13 cellular contexts compared by ENCODE assay signal in genomic region chr11:127919206-127920000, GRCh38.
DNase-seq lines count a peak whose midpoint lies in the region; ATAC-seq and TF ChIP-seq lines count a peak whose summit lies in the region.
"Had no signal": no experiment of that assay in that cellular context is flagged by ENCODE, and none has a peak within 500 bp of the region (broad histone marks: within the 10 kb centered on the region; RNA-seq: fewer than 3 reads in every experiment).

No MANE protein-coding gene starts in this region.

- peaks cover 18 to 24% of the 10 kb centered on the region in 2 donors for H3K9me3 Mint-ChIP-seq in stimulated activated naive CD8-positive, alpha-beta T cell treated with anti-CD3 and anti-CD28 coated beads, Interleukin-15, amount 100 ng/mL, for 72 hours

- H3K4me3 Mint-ChIP-seq in stimulated activated naive CD8-positive, alpha-beta T cell treated with anti-CD3 and anti-CD28 coated beads, Interleukin-15, amount 100 ng/mL, for 72 hours, result no peak overlapping the region
- H3K4me3 Mint-ChIP-seq: naive thymus-derived CD4-positive, alpha-beta T cell had no signal

- H3K4me1 Mint-ChIP-seq in stimulated activated naive CD8-positive, alpha-beta T cell treated with anti-CD3 and anti-CD28 coated beads, Interleukin-15, amount 100 ng/mL, for 72 hours, result peaks cover 8% of the 10 kb centered on the region

- no peak overlapping the region for H3K27ac Mint-ChIP-seq in stimulated activated naive CD8-positive, alpha-beta T cell treated with anti-CD3 and anti-CD28 coated beads, Interleukin-15, amount 100 ng/mL, for 72 hours
- H3K27ac Mint-ChIP-seq: naive thymus-derived CD4-positive, alpha-beta T cell had no signal

- H3K27me3 Mint-ChIP-seq in stimulated activated naive CD8-positive, alpha-beta T cell treated with anti-CD3 and anti-CD28 coated beads, Interleukin-15, amount 100 ng/mL, for 72 hours, result peaks cover 21% of the 10 kb centered on the region

- H3K36me3 ChIP-seq in RWPE2 (ENCODE audit: low read depth), result no peaks in the 10 kb centered on the region
- H3K36me3 ChIP-seq: uterus had no signal

- peak overlapping the region; percentile 95 for H3K27ac ChIP-seq in RWPE2 (ENCODE audit: poor library complexity, severe bottlenecking)
- H3K27ac ChIP-seq: uterus had no signal

- H3K4me3 ChIP-seq in RWPE2 (ENCODE audit: severe bottlenecking), result no peak overlapping the region
- H3K4me3 ChIP-seq: smooth muscle cell, uterus had no signal

- ATAC-seq in stimulated activated naive CD8-positive, alpha-beta T cell treated with anti-CD3 and anti-CD28 coated beads, Interleukin-15, Interleukin-2, amounts not matched to agents 100 U/mL and 50 U/mL, for 24 hours, result peak; percentile 36
- ATAC-seq in stimulated activated naive CD8-positive, alpha-beta T cell treated with anti-CD3 and anti-CD28 coated beads, Interleukin-15, amount 100 ng/mL, for 72 hours, result no peak
- peak; percentile 94 for ATAC-seq in RWPE2 (ENCODE audit: low read depth)
- ATAC-seq: naive thymus-derived CD4-positive, alpha-beta T cell had no signal

- H3K4me1 ChIP-seq in RWPE2 (ENCODE audit: insufficient read depth, poor library complexity, severe bottlenecking), result peaks cover 7% of the 10 kb centered on the region
- H3K4me1 ChIP-seq: uterus had no signal

- DNase-seq in stimulated activated naive CD8-positive, alpha-beta T cell treated with anti-CD3 and anti-CD28 coated beads, Interleukin-15, Interleukin-2, amounts not matched to agents 100 U/mL and 50 U/mL, for 24 hours, result no peak
- DNase-seq in stimulated activated naive CD8-positive, alpha-beta T cell treated with anti-CD3 and anti-CD28 coated beads, Interleukin-15, amount 100 ng/mL, for 72 hours, result no peak
- DNase-seq in RWPE2 (ENCODE audit: low spot score), result no peak
- peak; percentile 82 for DNase-seq in fibroblast of peridontal ligament (ENCODE audit: extremely low read depth)
- DNase-seq in NCI-H187 (lab: John Stamatoyannopoulos, UW), result no peak
- DNase-seq in DMS 273 treated with DMSO at 0.1 percent for 48 hours (lab: John Stamatoyannopoulos, UW), result no peak
- no peak for DNase-seq in globus pallidus (ENCODE audit: low spot score)
- no peak for DNase-seq in effector CD8-positive, alpha-beta T cell (lab: John Stamatoyannopoulos, UW)
- DNase-seq: naive thymus-derived CD4-positive, alpha-beta T cell; NCI-H446 treated with DMSO at 0.1 percent for 48 hours; SHP77 treated with DMSO at 0.1 percent for 48 hours; uterus had no signal

- peaks cover 5% of the 10 kb centered on the region for H3K9me3 ChIP-seq in RWPE2 (ENCODE audit: severe bottlenecking)
- H3K9me3 ChIP-seq: uterus had no signal

- no peak for TF ChIP-seq CTCF in RWPE2 (IDR thresholded peaks at IDR 0.05; ENCODE audit: poor library complexity, severe bottlenecking)

- H3K27me3 ChIP-seq in RWPE2 (ENCODE audit: insufficient read depth, poor library complexity, severe bottlenecking), result no peaks in the 10 kb centered on the region
- H3K27me3 ChIP-seq: uterus had no signal
